In genomic region chr10:79387974-79388850, GRCh38 we compare ENCODE assay signal across 13 cellular contexts. TPM values are rescaled to one million over a fixed set of nuclear protein-coding genes. Genes with fewer than 3 reads are reported as not detected.
DNase-seq lines count a peak whose midpoint lies in the region; ATAC-seq lines count a peak whose summit lies in the region.
"Had no signal": no experiment of that assay in that cellular context is flagged by ENCODE, and none has a peak within 500 bp of the region (broad histone marks: within the 10 kb centered on the region; RNA-seq: fewer than 3 reads in every experiment).

No MANE protein-coding gene starts in this region.

- no peak overlapping the region for H3K4me2 ChIP-seq in mesendoderm (ENCODE audit: low read length)

- no peaks in the 10 kb centered on the region for H3K4me1 Mint-ChIP-seq in activated naive CD8-positive, alpha-beta T cell treated with anti-CD3 and anti-CD28 coated beads, Interleukin-2, amount 10 ng/mL, durations not matched to agents 7 days and 5 days
- no peaks in the 10 kb centered on the region for H3K4me1 Mint-ChIP-seq in activated naive CD8-positive, alpha-beta T cell treated with anti-CD3 and anti-CD28 coated beads for 36 hours
- no peaks in the 10 kb centered on the region for H3K4me1 Mint-ChIP-seq in immature natural killer cell

- H3K9me3 ChIP-seq in adipocyte (ENCODE audit: control insufficient read depth, low read length), result no peaks in the 10 kb centered on the region

- H3K27me3 ChIP-seq in adipocyte (replicated peaks; ENCODE audit: control insufficient read depth, insufficient read depth, low read length) (no peaks in the 10 kb centered on the region), mesendoderm (ENCODE audit: insufficient read depth, low read length, poor library complexity) (no peaks in the 10 kb centered on the region)

- no peaks in the 10 kb centered on the region for H3K36me3 Mint-ChIP-seq in activated naive CD8-positive, alpha-beta T cell treated with anti-CD3 and anti-CD28 coated beads, Interleukin-2, amount 10 ng/mL, durations not matched to agents 7 days and 5 days
- H3K36me3 Mint-ChIP-seq in activated naive CD8-positive, alpha-beta T cell treated with anti-CD3 and anti-CD28 coated beads for 36 hours, result no peaks in the 10 kb centered on the region
- H3K36me3 Mint-ChIP-seq in immature natural killer cell, result peaks cover 0 to 6% (median 0%) of the 10 kb centered on the region in 3 donors

- no peak overlapping the region for H3K23ac ChIP-seq in mesendoderm (ENCODE audit: low read length)

- H3K27ac ChIP-seq in mesendoderm (ENCODE audit: low read depth, low read length) (no peak overlapping the region), temporal lobe (ENCODE audit: low read depth, low read length) (peak overlapping the region; percentile 32)

- H3K4me3 Mint-ChIP-seq in activated naive CD8-positive, alpha-beta T cell treated with anti-CD3 and anti-CD28 coated beads, Interleukin-2, amount 10 ng/mL, durations not matched to agents 7 days and 5 days, result no peak overlapping the region
- H3K4me3 Mint-ChIP-seq in activated naive CD8-positive, alpha-beta T cell treated with anti-CD3 and anti-CD28 coated beads for 36 hours, result no peak overlapping the region
- no peak overlapping the region for H3K4me3 Mint-ChIP-seq in immature natural killer cell
- H3K4me3 Mint-ChIP-seq: HFFc6 had no signal

- H2AK5ac ChIP-seq in mesendoderm (ENCODE audit: low read length), result no peak overlapping the region

- H2BK15ac ChIP-seq in mesendoderm (replicated peaks; ENCODE audit: low read depth), result no peak overlapping the region

- no peak overlapping the region for H4K8ac ChIP-seq in mesendoderm (ENCODE audit: low read depth, low read length)

- no peak overlapping the region for H4K5ac ChIP-seq in mesendoderm (ENCODE audit: low read length)

- no peak overlapping the region for H3K4ac ChIP-seq in mesendoderm (ENCODE audit: low read depth, low read length)

- peak; percentile 13 for DNase-seq in activated naive CD8-positive, alpha-beta T cell treated with anti-CD3 and anti-CD28 coated beads, Interleukin-2, amount 10 ng/mL, durations not matched to agents 7 days and 5 days
- DNase-seq in activated naive CD8-positive, alpha-beta T cell treated with anti-CD3 and anti-CD28 coated beads for 36 hours, result no peak
- DNase-seq in adipocyte (ENCODE audit: low read depth) (no peak), mesendoderm (peak; percentile 29), DMS153 (lab: John Stamatoyannopoulos, UW) (no peak), immature natural killer cell (no peak)
- DNase-seq: HFFc6, IMR-90, NCI-H774, SIG-M5 had no signal

- H3K79me1 ChIP-seq in mesendoderm (ENCODE audit: low read length), result no peaks in the 10 kb centered on the region

- H3K36me3 ChIP-seq in adipocyte (ENCODE audit: control insufficient read depth, insufficient read depth, low read length, severe bottlenecking), result peaks cover 75% of the 10 kb centered on the region
- H3K36me3 ChIP-seq in mesendoderm (ENCODE audit: control insufficient read depth, insufficient read depth, low read length), result no peaks in the 10 kb centered on the region

- H3K9ac ChIP-seq in adipocyte (ENCODE audit: low read length) (peak overlapping the region; percentile 13), mesendoderm (ENCODE audit: low read length) (no peak overlapping the region)

- POLR2A ChIA-PET in activated naive CD8-positive, alpha-beta T cell treated with anti-CD3 and anti-CD28 coated beads, Interleukin-2, amount 10 ng/mL, durations not matched to agents 7 days and 5 days (lab: Charles Lee), result interaction anchor here (0.7 kb wide), 1 partner anchor 34 kb away, joined by 3 read pairs; no protein-coding TSS in a partner anchor

- no peaks in the 10 kb centered on the region for H3K9me3 Mint-ChIP-seq in activated naive CD8-positive, alpha-beta T cell treated with anti-CD3 and anti-CD28 coated beads, Interleukin-2, amount 10 ng/mL, durations not matched to agents 7 days and 5 days
- no peaks in the 10 kb centered on the region for H3K9me3 Mint-ChIP-seq in activated naive CD8-positive, alpha-beta T cell treated with anti-CD3 and anti-CD28 coated beads for 36 hours
- no peaks in the 10 kb centered on the region for H3K9me3 Mint-ChIP-seq in immature natural killer cell
- H3K9me3 Mint-ChIP-seq: activated T-helper 2 cell treated with anti-CD3 and anti-CD28 coated beads, Interferon-gamma antibody, Interleukin-2, Interleukin-4, amounts not matched to agents 10 μg/mL and 5 μg/mL and 100 μg/mL, durations not matched to agents 14 hours and 24 hours and 36 hours; HFFc6 had no signal

- no peak overlapping the region for H3K4me3 ChIP-seq in adipocyte (ENCODE audit: low read length)
- H3K4me3 ChIP-seq in mesendoderm (ENCODE audit: low read length), result no peak overlapping the region

- H3K4me1 ChIP-seq in adipocyte (ENCODE audit: control insufficient read depth, insufficient read depth, low read length), result peaks cover 20% of the 10 kb centered on the region
- no peaks in the 10 kb centered on the region for H3K4me1 ChIP-seq in mesendoderm (ENCODE audit: control insufficient read depth, low read depth, low read length)

- no peaks in the 10 kb centered on the region for H3K27me3 Mint-ChIP-seq in activated naive CD8-positive, alpha-beta T cell treated with anti-CD3 and anti-CD28 coated beads, Interleukin-2, amount 10 ng/mL, durations not matched to agents 7 days and 5 days
- no peaks in the 10 kb centered on the region for H3K27me3 Mint-ChIP-seq in activated naive CD8-positive, alpha-beta T cell treated with anti-CD3 and anti-CD28 coated beads for 36 hours
- no peaks in the 10 kb centered on the region for H3K27me3 Mint-ChIP-seq in immature natural killer cell (ENCODE audit: low read depth in 3 of 3)

- no peaks in the 10 kb centered on the region for H3K79me2 ChIP-seq in mesendoderm (ENCODE audit: control insufficient read depth, insufficient read depth, low read length)

- no CpG with 5 or more reads among the region's 11 CpGs for WGBS in mesendoderm (ENCODE audit: extremely low coverage, insufficient coverage, low lambda C conversion rate)

- no peak overlapping the region for H3K56ac ChIP-seq in mesendoderm (ENCODE audit: low read length)

- no peak overlapping the region for H2BK5ac ChIP-seq in mesendoderm (ENCODE audit: low read length)

- ATAC-seq in activated naive CD8-positive, alpha-beta T cell treated with anti-CD3 and anti-CD28 coated beads, Interleukin-2, amount 10 ng/mL, durations not matched to agents 7 days and 5 days (ENCODE audit: low read depth), result peak; percentile 19
- no peak for ATAC-seq in HG03520 (IDR thresholded peaks at IDR 0.05; ENCODE audit: unreplicated experiment)

- no peak overlapping the region for H3K18ac ChIP-seq in mesendoderm (ENCODE audit: low read length)

- H2BK120ac ChIP-seq in mesendoderm (ENCODE audit: low read depth, low read length), result no peak overlapping the region

- H3K27ac Mint-ChIP-seq in activated naive CD8-positive, alpha-beta T cell treated with anti-CD3 and anti-CD28 coated beads, Interleukin-2, amount 10 ng/mL, durations not matched to agents 7 days and 5 days, result no peak overlapping the region
- H3K27ac Mint-ChIP-seq in activated naive CD8-positive, alpha-beta T cell treated with anti-CD3 and anti-CD28 coated beads for 36 hours, result no peak overlapping the region
- H3K27ac Mint-ChIP-seq in immature natural killer cell, result no peak overlapping the region
- H3K27ac Mint-ChIP-seq: activated T-helper 2 cell treated with anti-CD3 and anti-CD28 coated beads, Interferon-gamma antibody, Interleukin-2, Interleukin-4, amounts not matched to agents 10 μg/mL and 5 μg/mL and 100 μg/mL, durations not matched to agents 14 hours and 24 hours and 36 hours; HFFc6 had no signal

RNA-seq across cellular contexts. Expression of gene PPIF, which starts 40.9 kb away (rescaled TPM):
- 10 to 100 TPM; 56.9 to 57.0 TPM for total RNA-seq in activated naive CD8-positive, alpha-beta T cell treated with anti-CD3 and anti-CD28 coated beads, Interleukin-2, amount 10 ng/mL, durations not matched to agents 7 days and 5 days
- 100 to 1,000 TPM; 163 to 176 TPM for total RNA-seq in activated naive CD8-positive, alpha-beta T cell treated with anti-CD3 and anti-CD28 coated beads for 36 hours
- polyA plus RNA-seq in mesendoderm (2013, experiment 1 of 2), result 82.9 TPM
- polyA plus RNA-seq in mesendoderm (2013, experiment 2 of 2), result 81.0 TPM
- 9.8 TPM for total RNA-seq in temporal lobe
- polyA plus RNA-seq in immature natural killer cell, result 10 to 100 TPM in 2 of 3 donors, 1 to 10 TPM in 1; 9.6 to 15.1 (median 13.1) TPM

RNA-seq across cellular contexts. Expression of gene ZCCHC24, which starts 57.2 kb away (rescaled TPM):
- 1 to 10 TPM; 2.4 to 3.2 TPM for total RNA-seq in activated naive CD8-positive, alpha-beta T cell treated with anti-CD3 and anti-CD28 coated beads, Interleukin-2, amount 10 ng/mL, durations not matched to agents 7 days and 5 days
- under 1 TPM; 0.78 to 0.80 TPM for total RNA-seq in activated naive CD8-positive, alpha-beta T cell treated with anti-CD3 and anti-CD28 coated beads for 36 hours
- 4.7 TPM for polyA plus RNA-seq in mesendoderm (2013, experiment 1 of 2)
- polyA plus RNA-seq in mesendoderm (2013, experiment 2 of 2), result 5.0 TPM
- total RNA-seq in temporal lobe, result 5.7 TPM
- 1 to 10 TPM; 1.6 to 2.2 (median 1.7) TPM for polyA plus RNA-seq in immature natural killer cell

Comparison
In these comparisons a context has a peak if more than half of its experiments do, and no peak if none do; other contexts are left out.
1. DNase-seq: peak in activated naive CD8-positive, alpha-beta T cell treated with anti-CD3 and anti-CD28 coated beads, Interleukin-2, amount 10 ng/mL, durations not matched to agents 7 days and 5 days (single experiment) and mesendoderm (single experiment); none in activated naive CD8-positive, alpha-beta T cell treated with anti-CD3 and anti-CD28 coated beads for 36 hours (single experiment), adipocyte (single experiment), DMS153 (single experiment) and immature natural killer cell (0 of 3).